ENCODE assay signal across 8 cellular contexts in genomic region chr12:49967042-49967776, GRCh38. TPM values are rescaled to one million over a fixed set of nuclear protein-coding genes. Genes with fewer than 3 reads are reported as not detected.
A peak's percentile ranks its signal among the peaks of the same experiment; 100 is the strongest.
DNase-seq lines count a peak whose midpoint lies in the region; ATAC-seq and TF ChIP-seq lines count a peak whose summit lies in the region.

No MANE protein-coding gene starts in this region.

- intact Hi-C loops in Calu3 (cut with micrococcal nuclease; ENCODE audit: unreplicated experiment), result loop anchor here (2.0 to 5.0 kb wide), 2 partner anchors 90 to 104 kb away; partner anchors contain the start of gene ASIC1

- DNase-seq in Calu3 (peak; percentile 86), M059J (ENCODE audit: low read depth) (peak; percentile 88), SJCRH30 (peak; percentile 94 to 95), germinal center (ENCODE audit: low spot score) (peak; percentile 88), occipital lobe (lab: John Stamatoyannopoulos, UW) (peak; percentile 82), substantia nigra (lab: John Stamatoyannopoulos, UW) (peak; percentile 48 to 99 (median 90))
- peak; percentile 93 for DNase-seq in activated naive CD4-positive, alpha-beta T cell treated with Interleukin-2 at 50 U/mL for 16 hours

- H3K4me3 ChIP-seq in SJCRH30, result peak overlapping the region; percentile 36

- H3K4me3 Mint-ChIP-seq in Calu3 (ENCODE audit: low read depth, unreplicated experiment), result peak overlapping the region; percentile 41

- CTCF ChIA-PET in Calu3 (lab: Charles Lee), result interaction anchor here (0.5 to 2.3 kb wide), 14 partner anchors 13 to 196 kb away, joined by 3 to 25 read pairs (median 4); no protein-coding TSS in a partner anchor

- H3K27ac Mint-ChIP-seq in Calu3 (ENCODE audit: unreplicated experiment), result peak overlapping the region; percentile 68

- no peaks in the 10 kb centered on the region for H3K9me3 ChIP-seq in SJCRH30 (replicated peaks)

- H3K36me3 Mint-ChIP-seq in Calu3 (ENCODE audit: insufficient read depth, unreplicated experiment), result peaks cover 14% of the 10 kb centered on the region

- peaks cover 14% of the 10 kb centered on the region for H3K4me1 ChIP-seq in SJCRH30

- no peaks in the 10 kb centered on the region for H3K9me3 Mint-ChIP-seq in Calu3 (ENCODE audit: low read depth, unreplicated experiment)

- BruUV-seq in Calu3 (replicated peaks; lab: Mats Ljungman, UMichigan), result no TSS peak

- TF ChIP-seq CTCF in Calu3 (IDR thresholded peaks at IDR 0.05; ENCODE audit: unreplicated experiment), result peak; percentile 77

- H3K27ac ChIP-seq in SJCRH30 (no peak overlapping the region), substantia nigra (ENCODE audit: low read depth, low read length, poor library complexity, severe bottlenecking) (peak overlapping the region; percentile 87)

- ATAC-seq in GM21619 (IDR thresholded peaks at IDR 0.05; ENCODE audit: unreplicated experiment), result peak; percentile 63

- H3K27me3 Mint-ChIP-seq in Calu3 (ENCODE audit: unreplicated experiment), result no peaks in the 10 kb centered on the region

- H3K27me3 ChIP-seq in SJCRH30, result peaks cover 20% of the 10 kb centered on the region; the same call in 1 of the 2 replicates

- H3K4me1 Mint-ChIP-seq in Calu3 (ENCODE audit: low read depth, unreplicated experiment), result peaks cover 27% of the 10 kb centered on the region

- H3K36me3 ChIP-seq in SJCRH30, result no peaks in the 10 kb centered on the region

RNA-seq across cellular contexts. Expression of gene AQP5, which starts 5.5 kb away (rescaled TPM):
- total RNA-seq in Calu3 (2022), result 51.9 and 54.2 TPM in 2 replicates
- total RNA-seq in M059J (2014; rRNA removed; shearing (Covaris generic)), result 0.25 and 0.27 TPM in 2 replicates
- total RNA-seq in SJCRH30 (2014; rRNA removed; shearing (Covaris generic)), result 0.18 TPM in 1 of 2 replicates, not detected in the other
- total RNA-seq in occipital lobe, result 0.62 TPM

RNA-seq across cellular contexts. Expression of gene AQP6, which starts 5.5 kb away (rescaled TPM):
- total RNA-seq in Calu3 (2022) (0.86 and 0.94 TPM in 2 replicates), occipital lobe (0.62 TPM)
- total RNA-seq in M059J (2014; rRNA removed; shearing (Covaris generic)), result not detected in 2 replicates
- not detected in 2 replicates for total RNA-seq in SJCRH30 (2014; rRNA removed; shearing (Covaris generic))

RNA-seq across cellular contexts. Expression of gene AQP2, which starts 16.7 kb away (rescaled TPM):
- total RNA-seq in Calu3 (2022) (not detected in 2 replicates), occipital lobe (not detected)
- total RNA-seq in M059J (2014; rRNA removed; shearing (Covaris generic)), result not detected in 2 replicates
- not detected in 2 replicates for total RNA-seq in SJCRH30 (2014; rRNA removed; shearing (Covaris generic))

RNA-seq across cellular contexts. Expression of gene RACGAP1, which starts 58.1 kb away (rescaled TPM):
- total RNA-seq in Calu3 (2022) (59.4 and 62.0 TPM in 2 replicates), occipital lobe (22.0 TPM)
- total RNA-seq in M059J (2014; rRNA removed; shearing (Covaris generic)), result 113 and 137 TPM in 2 replicates
- 148 and 152 TPM in 2 replicates for total RNA-seq in SJCRH30 (2014; rRNA removed; shearing (Covaris generic))

Comparison
In these comparisons a context has a peak if more than half of its experiments do, and no peak if none do; other contexts are left out.
1. RNA of gene AQP5, which starts 5.5 kb away (total RNA-seq): 51.9 to 54.2 TPM in Calu3; 0.62 TPM in occipital lobe (single experiment), 0.25 to 0.27 TPM in M059J and 0.18 TPM in SJCRH30; every median in the first group is over 10 times any median in the second.
2. Peak in every context shown above with its lines, with median percentiles within 50 percentile points of each other: DNase-seq.